In the genomic region with DNA sequence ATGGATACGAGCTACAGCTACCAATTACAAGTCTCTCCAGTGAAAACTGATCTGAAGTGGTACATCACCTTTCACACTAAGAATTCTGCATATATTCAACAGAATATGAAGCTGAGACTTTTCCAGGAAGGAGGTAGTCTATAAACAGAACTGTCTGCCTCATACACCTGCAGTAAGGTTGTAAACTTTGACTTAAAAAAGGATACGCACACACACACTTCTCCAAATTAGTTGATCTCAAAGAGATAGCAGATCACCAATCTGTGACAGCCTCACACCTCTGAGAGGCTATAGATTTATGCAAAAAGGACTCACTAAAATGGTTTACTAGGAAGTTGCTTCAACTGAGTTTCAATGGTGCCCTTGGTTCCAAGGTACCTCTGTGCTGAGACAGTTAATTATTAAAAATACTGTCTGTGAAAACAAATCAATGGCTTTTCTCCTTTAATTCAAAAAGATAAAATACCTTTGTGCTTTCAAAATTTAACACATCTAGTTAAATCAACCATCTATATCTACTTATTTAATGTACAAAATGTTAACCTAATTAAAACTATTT, we compare ENCODE assay signal across 20 cellular contexts.
"Had no signal": no experiment of that assay in that cellular context is flagged by ENCODE, and none has a peak within 500 bp of the region (broad histone marks: within the 10 kb centered on the region; RNA-seq: fewer than 3 reads in every experiment).

No MANE protein-coding gene starts in this region.

- H3K9me3 Mint-ChIP-seq: brain, neural crest cell, WTC11 had no signal

- H3K27me3 Mint-ChIP-seq: activated CD4-positive, alpha-beta T cell treated with anti-CD3 and anti-CD28 coated beads for 36 hours; brain had no signal

- H3K4me3 Mint-ChIP-seq: activated CD4-positive, alpha-beta T cell treated with anti-CD3 and anti-CD28 coated beads for 36 hours; brain; neural crest cell; WTC11 had no signal

- H3K27ac ChIP-seq: dorsolateral prefrontal cortex, epithelial cell of prostate, foreskin keratinocyte, prostate gland, right atrium auricular region, stomach had no signal

- H3K4me3 ChIP-seq: dorsolateral prefrontal cortex, prostate gland, right atrium auricular region, stomach had no signal

- H3K9me3 ChIP-seq: prostate gland, right atrium auricular region, stomach had no signal

- H3K4me1 Mint-ChIP-seq: neural crest cell, WTC11 had no signal

- DNase-seq: activated CD4-positive, alpha-beta T cell treated with anti-CD3 and anti-CD28 coated beads for 36 hours; activated CD4-positive, alpha-beta T cell treated with anti-CD3 and anti-CD28 coated beads, Interleukin-2, amount 50 U/mL, for 48 hours; activated CD8-positive, alpha-beta memory T cell treated with anti-CD3 and anti-CD28 coated beads, Interleukin-2, amount 50 U/mL, for 48 hours; activated effector memory CD4-positive, alpha-beta T cell treated with Interleukin-2 at 50 U/mL for 16 hours; activated T-cell treated with anti-CD3 and anti-CD28 coated beads, Interleukin-2, amount 50 U/mL, for 48 hours; caudate nucleus; dorsolateral prefrontal cortex; foreskin keratinocyte; hippocampal formation; left colon; stomach; trophoblast cell had no signal

- H3K27me3 ChIP-seq: dorsolateral prefrontal cortex, foreskin keratinocyte, right atrium auricular region, stomach had no signal

- ATAC-seq: activated CD4-positive, alpha-beta T cell treated with anti-CD3 and anti-CD28 coated beads for 36 hours; foreskin keratinocyte; left colon; WTC11 had no signal

- H3K27ac Mint-ChIP-seq: activated CD4-positive, alpha-beta T cell treated with anti-CD3 and anti-CD28 coated beads for 36 hours; brain had no signal

- FAIRE-seq: colon, islet of Langerhans had no signal
